In the genomic region with DNA sequence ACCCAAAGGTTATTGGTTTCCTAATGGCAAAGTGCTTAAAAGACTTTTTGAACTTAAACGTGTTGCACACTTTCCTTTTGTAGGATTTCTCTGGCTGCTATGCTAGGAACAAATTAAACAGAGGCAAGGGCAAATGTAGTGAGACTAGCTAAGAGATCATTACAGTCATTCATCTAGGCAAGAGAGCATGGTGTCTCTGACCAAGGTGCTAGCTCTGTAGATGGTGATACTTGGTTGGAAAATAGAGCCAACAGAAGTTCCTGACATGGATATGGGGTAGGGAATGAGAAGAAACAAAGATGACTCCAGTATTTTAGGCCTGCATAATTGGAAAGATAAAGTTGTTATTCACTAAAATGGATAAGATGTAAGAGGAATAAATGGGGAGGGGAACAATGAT, we compare ENCODE assay signal across 25 cellular contexts. TPM values are rescaled to one million over a fixed set of nuclear protein-coding genes. Genes with fewer than 3 reads are reported as not detected.
"Had no signal": no experiment of that assay in that cellular context is flagged by ENCODE, and none has a peak within 500 bp of the region (broad histone marks: within the 10 kb centered on the region; RNA-seq: fewer than 3 reads in every experiment).

No MANE protein-coding gene starts in this region.

- H3K36me3 ChIP-seq: esophagus muscularis mucosa, gastroesophageal sphincter, heart left ventricle, left lung, lower lobe of right lung had no signal

- H3K4me2 ChIP-seq: hepatocyte had no signal

- DNase-seq: effector CD8-positive, alpha-beta T cell; effector memory CD8-positive, alpha-beta T cell; endodermal cell; foreskin keratinocyte; heart left ventricle; hypothalamus; immature natural killer cell; islet precursor cell; kidney; kidney glomerular epithelial cell; left colon; left lung; left ventricle myocardium superior; lower lobe of right lung; mesenchymal stem cell; mucosa of descending colon; naive B cell; naive thymus-derived CD8-positive, alpha-beta T cell had no signal

- H3K4me1 Mint-ChIP-seq: endodermal cell had no signal

- ATAC-seq: effector memory CD8-positive, alpha-beta T cell; foreskin keratinocyte; gastroesophageal sphincter; heart left ventricle; left colon; left lung; left ventricle myocardium superior; lower lobe of right lung; mucosa of descending colon; naive thymus-derived CD8-positive, alpha-beta T cell had no signal

- H3K27ac ChIP-seq: coronary artery, esophagus muscularis mucosa, foreskin keratinocyte, gastroesophageal sphincter, heart left ventricle, hepatocyte, left lung, lower lobe of right lung had no signal

- H3K27ac Mint-ChIP-seq: effector memory CD8-positive, alpha-beta T cell; endodermal cell; immature natural killer cell; mesothelial cell of epicardium; naive B cell; naive thymus-derived CD8-positive, alpha-beta T cell had no signal

- H3K9me3 Mint-ChIP-seq: effector memory CD8-positive, alpha-beta T cell; endodermal cell; immature natural killer cell; mesothelial cell of epicardium; naive B cell; naive thymus-derived CD8-positive, alpha-beta T cell had no signal

- H3K79me2 ChIP-seq: hepatocyte had no signal

- H3K9me3 ChIP-seq: esophagus muscularis mucosa, gastroesophageal sphincter, heart left ventricle, left lung, lower lobe of right lung, mucosa of descending colon had no signal

- H3K36me3 Mint-ChIP-seq: immature natural killer cell; naive B cell; naive thymus-derived CD8-positive, alpha-beta T cell had no signal

- H3K4me1 ChIP-seq: gastroesophageal sphincter, lower lobe of right lung had no signal

- H3K4me3 ChIP-seq: coronary artery, esophagus muscularis mucosa, gastroesophageal sphincter, heart left ventricle, hepatocyte, left lung, lower lobe of right lung, mucosa of descending colon had no signal

- H3K4me3 Mint-ChIP-seq: effector memory CD8-positive, alpha-beta T cell; endodermal cell; immature natural killer cell; mesothelial cell of epicardium; naive B cell; naive thymus-derived CD8-positive, alpha-beta T cell had no signal

- H3K27me3 ChIP-seq: esophagus muscularis mucosa, foreskin keratinocyte, gastroesophageal sphincter, heart left ventricle, hepatocyte, left lung had no signal

- H2AFZ ChIP-seq: hepatocyte had no signal

- H3K27me3 Mint-ChIP-seq: effector memory CD8-positive, alpha-beta T cell; naive B cell had no signal

RNA-seq across cellular contexts. Expression of gene TNFSF18, which starts 6.1 kb away (rescaled TPM):
- total RNA-seq: endodermal cell; epithelial cell of proximal tubule; kidney; left ventricle myocardium superior; mesenteric fat pad; naive thymus-derived CD8-positive, alpha-beta T cell had no signal
- polyA plus RNA-seq: hepatocyte; immature natural killer cell; naive thymus-derived CD8-positive, alpha-beta T cell had no signal
